ENCODE assay signal across 9 cellular contexts in genomic region chr9:97802276-97802675, GRCh38. TPM values are rescaled to one million over a fixed set of nuclear protein-coding genes. Genes with fewer than 3 reads are reported as not detected.
DNase-seq lines count a peak whose midpoint lies in the region; ATAC-seq, FAIRE-seq and TF ChIP-seq lines count a peak whose summit lies in the region.
"Had no signal": no experiment of that assay in that cellular context is flagged by ENCODE, and none has a peak within 500 bp of the region (broad histone marks: within the 10 kb centered on the region; RNA-seq: fewer than 3 reads in every experiment).

No MANE protein-coding gene starts in this region.

- peaks cover 68% of the 10 kb centered on the region for H3K27me3 Mint-ChIP-seq in endodermal cell (ENCODE audit: insufficient read depth)
- peaks cover 29% of the 10 kb centered on the region for H3K27me3 Mint-ChIP-seq in progenitor cell of endocrine pancreas

- H4K20me1 ChIP-seq in GM23248 (ENCODE audit: insufficient read depth) = no peaks in the 10 kb centered on the region

- H3K27me3 ChIP-seq in GM23248 (replicated peaks; ENCODE audit: insufficient read depth) (peaks cover 21% of the 10 kb centered on the region; the same call in 1 of the 2 replicates), endodermal cell (ENCODE audit: control insufficient read depth, insufficient read depth, low read length, poor library complexity, severe bottlenecking) (peaks cover 42% of the 10 kb centered on the region)

- in situ Hi-C loops in GM23248 (cut with MboI) = no loop called here

- H3K4me1 Mint-ChIP-seq in endodermal cell = peaks cover 1% of the 10 kb centered on the region
- H3K4me1 Mint-ChIP-seq in progenitor cell of endocrine pancreas (ENCODE audit: low read depth) = peaks cover 1% of the 10 kb centered on the region

- peak overlapping the region; percentile 65 for H3K4me2 ChIP-seq in GM23248 (ENCODE audit: unreplicated experiment)

- H2AFZ ChIP-seq in GM23248 = peak overlapping the region; percentile 43; the same call in 1 of the 2 replicates

- ATAC-seq in HG02798 (IDR thresholded peaks at IDR 0.05; ENCODE audit: poor library complexity, unreplicated experiment) = no peak
- ATAC-seq in HG02759 (IDR thresholded peaks at IDR 0.05; ENCODE audit: unreplicated experiment) = no peak

- H3K27ac Mint-ChIP-seq in endodermal cell (no peak overlapping the region), progenitor cell of endocrine pancreas (no peak overlapping the region)

- H3K9me3 ChIP-seq in GM23248 (ENCODE audit: low read depth) = no peaks in the 10 kb centered on the region
- H3K9me3 ChIP-seq in endodermal cell (ENCODE audit: control insufficient read depth, low read length) = no peaks in the 10 kb centered on the region

- H3K4me1 ChIP-seq in GM23248 (ENCODE audit: insufficient read depth) (peaks cover 9% of the 10 kb centered on the region), endodermal cell (ENCODE audit: control insufficient read depth, insufficient read depth, low read length) (no peaks in the 10 kb centered on the region)

- no peak overlapping the region for H3K27ac ChIP-seq in GM23248
- H3K27ac ChIP-seq in endodermal cell (ENCODE audit: low read depth, low read length) = no peak overlapping the region

- WGBS in GM23248 (ENCODE audit: low coverage in 1 of 2, low lambda C conversion rate in 2 of 2, missing lambda C conversion rate in 2 of 2), 2 experiments = 26 to 27% methylated on average over 6 of the region's 6 CpGs
- WGBS in endodermal cell (ENCODE audit: insufficient coverage in 1 of 2, insufficient read length in 1 of 2), 2 experiments = 75 to 77% methylated on average over 2 to 6 of the region's 6 CpGs

- H3K36me3 Mint-ChIP-seq in endodermal cell (ENCODE audit: low read depth) (no peaks in the 10 kb centered on the region), progenitor cell of endocrine pancreas (ENCODE audit: insufficient read depth) (no peaks in the 10 kb centered on the region)

- H3K9me3 Mint-ChIP-seq in endodermal cell = peaks cover 3% of the 10 kb centered on the region
- H3K9me3 Mint-ChIP-seq in progenitor cell of endocrine pancreas (ENCODE audit: low read depth) = no peaks in the 10 kb centered on the region

- no peaks in the 10 kb centered on the region for H3F3A ChIP-seq in GM23248 (ENCODE audit: insufficient read depth)

- H3K4me3 ChIP-seq in GM23248 (no peak overlapping the region), endodermal cell (ENCODE audit: low read length) (no peak overlapping the region)

- no peaks in the 10 kb centered on the region for H3K36me3 ChIP-seq in GM23248 (ENCODE audit: low read depth)
- H3K36me3 ChIP-seq in endodermal cell (ENCODE audit: control insufficient read depth, insufficient read depth, low read length) = no peaks in the 10 kb centered on the region

- DNase-seq in GM23248 = peak; percentile 89
- peak; percentile 90 for DNase-seq in RCC 7860 (ENCODE audit: low spot score)
- DNase-seq in endodermal cell = peak; percentile 67
- DNase-seq in progenitor cell of endocrine pancreas (ENCODE audit: low spot score, unreplicated experiment) = no peak
- DNase-seq in ecto neural progenitor cell (ENCODE audit: low spot score) = no peak
- DNase-seq: central memory CD4-positive, alpha-beta T cell; NCI-H446 had no signal

- TF ChIP-seq CTCF in endodermal cell (conservative IDR thresholded peaks at IDR 0.05) (no peak), progenitor cell of endocrine pancreas (IDR thresholded peaks at IDR 0.05; ENCODE audit: unreplicated experiment) (no peak)

- FAIRE-seq in RCC 7860 (lab: Jason Lieb, UNC) = peak; percentile 95

- H3K4me3 Mint-ChIP-seq in endodermal cell (peak overlapping the region; percentile 59), progenitor cell of endocrine pancreas (ENCODE audit: low read depth) (peak overlapping the region; percentile 79)

- no peaks in the 10 kb centered on the region for H3K79me2 ChIP-seq in GM23248 (ENCODE audit: insufficient read depth)

- H3K9ac ChIP-seq in GM23248 = no peak overlapping the region
- H3K9ac ChIP-seq in endodermal cell (ENCODE audit: extremely low read depth, low read length, poor library complexity, severe bottlenecking) = no peak overlapping the region

- no peaks in the 10 kb centered on the region for H3K9me2 ChIP-seq in GM23248 (ENCODE audit: insufficient read depth)

RNA-seq across cellular contexts. Expression of gene FOXE1, which starts 50.8 kb away (rescaled TPM):
- not detected in 2 replicates for total RNA-seq in GM23248 (2014; rRNA removed; shearing (Covaris generic))
- not detected in 2 replicates for polyA plus RNA-seq in GM23248 (2016; fragmentation: Nextera tagmentation; extraction: Ambion mirVana)
- total RNA-seq in endodermal cell (not detected), progenitor cell of endocrine pancreas (0.29 and 0.38 TPM in 2 replicates)
- not detected for polyA plus RNA-seq in endodermal cell (2013, experiment 1 of 2)
- polyA plus RNA-seq in endodermal cell (2013, experiment 2 of 2) = 0.21 TPM

Comparison
In these comparisons a context has a peak if more than half of its experiments do, and no peak if none do; other contexts are left out.
1. DNase-seq: peak in GM23248 (single experiment), RCC 7860 (single experiment) and endodermal cell (single experiment); none in progenitor cell of endocrine pancreas (single experiment) and ecto neural progenitor cell (single experiment).